ENCODE assay signal across 1 cellular context in genomic region chr1:110272045-110272444, GRCh38.
TF ChIP-seq lines count a peak whose summit lies in the region.

No MANE protein-coding gene starts in this region.

TF ChIP-seq in GM23338, 12 proteins besides CTCF, POLR2A, EP300 and RAD21:
- TF ChIP-seq ZNF462 (CRISPR knock-in tag; IDR thresholded peaks at IDR 0.05): no peak
